27 cellular contexts compared by ENCODE assay signal in the genomic region with DNA sequence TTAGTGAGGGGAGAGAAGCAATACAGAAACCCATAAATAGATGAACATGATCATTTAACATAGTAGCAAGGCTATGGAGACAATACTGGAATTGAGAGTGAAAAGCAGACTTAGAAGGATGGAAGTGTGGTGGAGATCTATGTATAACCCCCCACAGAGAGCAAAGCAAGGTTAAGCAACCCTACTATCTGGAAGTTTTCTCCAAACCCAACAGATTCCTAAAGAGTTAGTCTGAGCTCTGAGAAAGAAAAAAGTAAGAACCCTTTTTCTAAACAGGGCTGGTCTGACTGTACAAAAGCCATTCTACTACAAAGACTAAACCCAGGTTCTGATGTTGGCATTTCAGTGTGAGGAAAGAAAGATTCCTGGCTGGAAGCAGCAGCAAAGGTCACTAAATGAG.
A peak's percentile ranks its signal among the peaks of the same experiment; 100 is the strongest.
DNase-seq lines count a peak whose midpoint lies in the region; ATAC-seq, FAIRE-seq and TF ChIP-seq lines count a peak whose summit lies in the region.
"Had no signal": no experiment of that assay in that cellular context is flagged by ENCODE, and none has a peak within 500 bp of the region (broad histone marks: within the 10 kb centered on the region; RNA-seq: fewer than 3 reads in every experiment).

No MANE protein-coding gene starts in this region.

- no peaks in the 10 kb centered on the region for H3K36me3 ChIP-seq in astrocyte (ENCODE audit: insufficient read depth, low read length)
- H3K36me3 ChIP-seq: HAP-1, right lobe of liver, tibial artery had no signal

- peak overlapping the region; percentile 24 for H3K4me2 ChIP-seq in astrocyte (ENCODE audit: low read length)

- peaks cover 42% of the 10 kb centered on the region for H3K4me1 Mint-ChIP-seq in astrocyte (ENCODE audit: low read depth, unreplicated experiment)
- H3K4me1 Mint-ChIP-seq: activated CD4-positive, alpha-beta T cell treated with anti-CD3 and anti-CD28 coated beads for 36 hours; T-helper 17 cell had no signal

- no peak for FAIRE-seq in astrocyte (lab: Jason Lieb, UNC)

- H3K4me3 Mint-ChIP-seq in astrocyte (ENCODE audit: unreplicated experiment): no peak overlapping the region
- H3K4me3 Mint-ChIP-seq: activated CD4-positive, alpha-beta T cell treated with anti-CD3 and anti-CD28 coated beads for 36 hours; activated T-cell treated with anti-CD3 and anti-CD28 coated beads, Interleukin-2, amount 50 U/mL, for 24 hours; CD8-positive, alpha-beta T cell; nephron progenitor cell; stimulated activated naive CD8-positive, alpha-beta T cell treated with anti-CD3 and anti-CD28 coated beads, Interleukin-15, Interleukin-2, amounts not matched to agents 100 ng/mL and 50 ng/mL, for 24 hours; T-helper 17 cell had no signal

- no peak overlapping the region for H2AFZ ChIP-seq in astrocyte (ENCODE audit: low read depth, low read length)

- peak overlapping the region; percentile 58 for H3K27ac ChIP-seq in astrocyte (ENCODE audit: low read depth, low read length)
- H3K27ac ChIP-seq: right lobe of liver, tibial artery had no signal

- no peak for TF ChIP-seq CTCF in astrocyte (IDR thresholded peaks at IDR 0.05; ENCODE audit: insufficient read depth, low read depth, low read length)
- no peak for TF ChIP-seq CTCF in fibroblast of the aortic adventitia (IDR thresholded peaks at IDR 0.05; ENCODE audit: insufficient read depth, low read length)

- no peaks in the 10 kb centered on the region for H4K20me1 ChIP-seq in astrocyte (ENCODE audit: insufficient read depth, low read length)

- ATAC-seq in GM21717 (IDR thresholded peaks at IDR 0.05; ENCODE audit: unreplicated experiment): no peak
- ATAC-seq: activated CD4-positive, alpha-beta T cell treated with anti-CD3 and anti-CD28 coated beads for 36 hours; CD8-positive, alpha-beta T cell; mucosa of descending colon; right lobe of liver; T-helper 17 cell had no signal

- peaks cover 4% of the 10 kb centered on the region for H3K9me3 Mint-ChIP-seq in astrocyte (ENCODE audit: unreplicated experiment)
- H3K9me3 Mint-ChIP-seq: activated T-cell treated with anti-CD3 and anti-CD28 coated beads, Interleukin-2, amount 50 U/mL, for 24 hours; CD8-positive, alpha-beta T cell; nephron progenitor cell had no signal

- H3K4me3 ChIP-seq in astrocyte (ENCODE audit: insufficient read depth, low read depth, low read length) (no peak overlapping the region), fibroblast of the aortic adventitia (ENCODE audit: low read depth, low read length) (no peak overlapping the region)
- H3K4me3 ChIP-seq: HAP-1, mucosa of descending colon, right lobe of liver, tibial artery had no signal

- peaks cover 12% of the 10 kb centered on the region for H3K27me3 Mint-ChIP-seq in astrocyte (ENCODE audit: low read depth, unreplicated experiment)
- H3K27me3 Mint-ChIP-seq: activated CD4-positive, alpha-beta T cell treated with anti-CD3 and anti-CD28 coated beads for 36 hours; activated T-cell treated with anti-CD3 and anti-CD28 coated beads, Interleukin-2, amount 50 U/mL, for 24 hours; stimulated activated naive CD8-positive, alpha-beta T cell treated with anti-CD3 and anti-CD28 coated beads, Interleukin-15, Interleukin-2, amounts not matched to agents 100 ng/mL and 50 ng/mL, for 24 hours; T-helper 17 cell had no signal

- DNase-seq in GM03348 (ENCODE audit: low spot score) (peak; percentile 69), astrocyte (ENCODE audit: low read depth) (peak; percentile 72), fibroblast of the aortic adventitia (ENCODE audit: low read depth) (peak; percentile 75), stromal cell of bone marrow (ENCODE audit: low read depth) (peak; percentile 35), NCI-H345 (lab: John Stamatoyannopoulos, UW) (no peak), T-helper 1 cell (no peak)
- DNase-seq: activated CD4-positive, alpha-beta T cell treated with anti-CD3 and anti-CD28 coated beads for 36 hours; activated gamma-delta T cell treated with Interleukin-2 at 50 U/mL for 16 hours; activated T-cell treated with anti-CD3 and anti-CD28 coated beads, Interleukin-2, amount 50 U/mL, for 24 hours; AML-193; amniotic stem cell; CD8-positive, alpha-beta T cell; central memory CD4-positive, alpha-beta T cell; foreskin melanocyte; hippocampal formation; Kasumi-1; mucosa of descending colon; NCI-H1048; NCI-H187; NCI-H69; nephron progenitor cell; right lobe of liver; T-helper 17 cell; tibial artery had no signal

- peaks cover 40% of the 10 kb centered on the region for H3K4me1 ChIP-seq in astrocyte (ENCODE audit: insufficient read depth, low read length)
- H3K4me1 ChIP-seq: HAP-1, right lobe of liver, tibial artery had no signal

- no peaks in the 10 kb centered on the region for H3K9me3 ChIP-seq in astrocyte (ENCODE audit: insufficient read depth, low read depth, low read length)
- H3K9me3 ChIP-seq: HAP-1, mucosa of descending colon, right lobe of liver, tibial artery had no signal

- H3K9ac ChIP-seq in astrocyte (ENCODE audit: low read length): no peak overlapping the region

- no peaks in the 10 kb centered on the region for H3K79me2 ChIP-seq in astrocyte (ENCODE audit: insufficient read depth, low read length)

- peak overlapping the region; percentile 35 for H3K27ac Mint-ChIP-seq in astrocyte (ENCODE audit: unreplicated experiment)
- H3K27ac Mint-ChIP-seq: activated CD4-positive, alpha-beta T cell treated with anti-CD3 and anti-CD28 coated beads for 36 hours; activated T-cell treated with anti-CD3 and anti-CD28 coated beads, Interleukin-2, amount 50 U/mL, for 24 hours; CD8-positive, alpha-beta T cell; nephron progenitor cell; stimulated activated naive CD8-positive, alpha-beta T cell treated with anti-CD3 and anti-CD28 coated beads, Interleukin-15, Interleukin-2, amounts not matched to agents 100 ng/mL and 50 ng/mL, for 24 hours; T-helper 17 cell had no signal

- no peaks in the 10 kb centered on the region for H3K36me3 Mint-ChIP-seq in astrocyte (ENCODE audit: low read depth, unreplicated experiment)
- H3K36me3 Mint-ChIP-seq: CD8-positive, alpha-beta T cell had no signal

- H3K27me3 ChIP-seq in astrocyte (ENCODE audit: insufficient read depth, low read length): no peaks in the 10 kb centered on the region
- H3K27me3 ChIP-seq: right lobe of liver, tibial artery had no signal

Comparison
In these comparisons a context has a peak if more than half of its experiments do, and no peak if none do; other contexts are left out.
1. DNase-seq: peak in GM03348 (single experiment), astrocyte (single experiment), fibroblast of the aortic adventitia (single experiment) and stromal cell of bone marrow (single experiment); none in NCI-H345 (single experiment) and T-helper 1 cell (0 of 5).